19 cellular contexts compared by ENCODE assay signal in the genomic region with DNA sequence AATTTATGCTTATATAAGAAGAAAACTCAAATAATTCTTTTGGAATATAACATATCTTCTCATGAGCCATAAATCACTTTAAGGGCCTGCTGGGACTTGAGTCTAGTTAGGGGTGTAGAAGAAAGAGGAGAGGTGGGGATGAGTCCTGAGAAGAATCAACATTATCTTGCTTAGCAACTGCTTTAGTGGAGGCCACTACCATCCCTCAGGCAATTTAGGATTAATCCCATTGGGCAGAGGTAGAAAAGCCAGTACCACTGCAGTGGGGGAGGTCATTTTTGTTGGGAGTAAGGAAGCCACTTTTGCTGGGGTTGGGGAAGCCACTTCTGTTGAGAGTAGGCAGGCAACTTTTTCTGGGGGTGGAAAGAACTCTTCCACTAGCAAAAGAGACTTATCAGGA.
"Had no signal": no experiment of that assay in that cellular context is flagged by ENCODE, and none has a peak within 500 bp of the region (broad histone marks: within the 10 kb centered on the region; RNA-seq: fewer than 3 reads in every experiment).

No MANE protein-coding gene starts in this region.

- H3K4me3 ChIP-seq: SJCRH30 had no signal

- H3K4me1 ChIP-seq: SJCRH30 had no signal

- H3K4me2 ChIP-seq: KMS-11 had no signal

- H3K36me3 ChIP-seq: SJCRH30 had no signal

- DNase-seq: IMR-90, MV-4-11, NCI-H1048, NCI-H1105, NCI-H1417, NCI-H1436 treated with DMSO at 0.1 percent for 48 hours, NCI-H1694, NCI-H187 treated with DMSO at 0.1 percent for 48 hours, NCI-H2029 treated with DMSO at 0.1 percent for 48 hours, NCI-H2171 treated with DMSO at 0.1 percent for 48 hours, NCI-H345, NCI-H446 treated with DMSO at 0.1 percent for 48 hours, NCI-H510A treated with DMSO at 0.1 percent for 48 hours, NCI-H526, PC-3, SHP77, SJCRH30 had no signal

- H3K9ac ChIP-seq: KMS-11 had no signal

- H3K27ac ChIP-seq: KMS-11, RWPE1, SJCRH30 had no signal

- H3K27me3 ChIP-seq: SJCRH30 had no signal
